In genomic region chr9:131050831-131051230, GRCh38 we compare ENCODE assay signal across 32 cellular contexts. TPM values are rescaled to one million over a fixed set of nuclear protein-coding genes. Genes with fewer than 3 reads are reported as not detected.
"Had no signal": no experiment of that assay in that cellular context is flagged by ENCODE, and none has a peak within 500 bp of the region (broad histone marks: within the 10 kb centered on the region; RNA-seq: fewer than 3 reads in every experiment).

No MANE protein-coding gene starts in this region.

- H3K9me3 ChIP-seq: adrenal gland, body of pancreas, breast epithelium had no signal

- H3K27me3 ChIP-seq: adrenal gland, body of pancreas had no signal

- DNase-seq: activated B cell treated with CpG ODN at 0.5 μM for 24 hours; activated CD4-positive, alpha-beta memory T cell treated with anti-CD3 and anti-CD28 coated beads for 36 hours; activated CD4-positive, alpha-beta T cell treated with anti-CD3 and anti-CD28 coated beads for 4 hours; activated CD4-positive, alpha-beta T cell treated with anti-CD3 and anti-CD28 coated beads, Interleukin-2, amount 10 ng/mL, durations not matched to agents 24 days and 14 days; activated CD4-positive, alpha-beta T cell treated with anti-CD3 and anti-CD28 coated beads, Interleukin-2, amount 50 U/mL, for 1 hour; activated CD4-positive, alpha-beta T cell treated with anti-CD3 and anti-CD28 coated beads, Interleukin-2, amount 50 U/mL, for 4 hours; activated CD4-positive, CD25-positive, alpha-beta regulatory T cell treated with anti-CD3 and anti-CD28 coated beads, Interleukin-2, amount 50 U/mL, for 72 hours; activated CD8-positive, alpha-beta memory T cell treated with anti-CD3 and anti-CD28 coated beads, Interleukin-2, amount 50 U/mL, for 4 hours; activated CD8-positive, alpha-beta T cell treated with anti-CD3 and anti-CD28 coated beads for 36 hours; activated effector memory CD4-positive, alpha-beta T cell treated with anti-CD3 and anti-CD28 coated beads, Interleukin-2, amount 50 U/mL, for 16 hours; activated gamma-delta T cell treated with Interleukin-2 at 50 U/mL for 16 hours; activated naive CD4-positive, alpha-beta T cell; activated naive CD4-positive, alpha-beta T cell treated with anti-CD3 and anti-CD28 coated beads for 36 hours; activated naive CD4-positive, alpha-beta T cell treated with anti-CD3 and anti-CD28 coated beads, Interleukin-2, amount 50 U/mL, for 16 hours; activated naive CD8-positive, alpha-beta T cell treated with anti-CD3 and anti-CD28 coated beads for 36 hours; activated T-cell treated with anti-CD3 and anti-CD28 coated beads for 4 hours; activated T-cell treated with anti-CD3 and anti-CD28 coated beads, Interleukin-2, amount 50 U/mL, for 1 hour; activated T-cell treated with anti-CD3 and anti-CD28 coated beads, Interleukin-2, amount 50 U/mL, for 4 hours; activated T-cell treated with anti-CD3 and anti-CD28 coated beads, Interleukin-2, amount 50 U/mL, for 72 hours; adrenal gland; amniotic stem cell; aorta; body of pancreas; brain microvascular endothelial cell; central memory CD4-positive, alpha-beta T cell; T-helper 1 cell; T-helper 2 cell; T-helper 9 cell had no signal

- H3K36me3 ChIP-seq: adrenal gland, brain microvascular endothelial cell, breast epithelium had no signal

- H3K27ac ChIP-seq: adrenal gland, body of pancreas, brain microvascular endothelial cell, breast epithelium, VCaP had no signal

- H3K4me1 ChIP-seq: adrenal gland, breast epithelium had no signal

- ATAC-seq: activated CD8-positive, alpha-beta T cell treated with anti-CD3 and anti-CD28 coated beads for 36 hours; activated naive CD4-positive, alpha-beta T cell treated with anti-CD3 and anti-CD28 coated beads, Interleukin-2, amount 50 U/mL, for 72 hours; activated T-cell treated with anti-CD3 and anti-CD28 coated beads, Interleukin-2, amount 50 U/mL, for 4 hours; activated T-cell treated with anti-CD3 and anti-CD28 coated beads, Interleukin-2, amount 50 U/mL, for 72 hours; activated T-helper 17 cell treated with anti-CD3 and anti-CD28 coated beads, Interleukin-2, amount 50 U/mL, for 72 hours; body of pancreas had no signal

- H3K4me3 ChIP-seq: adrenal gland, body of pancreas, breast epithelium had no signal

RNA-seq across cellular contexts. Expression of gene LAMC3, which starts 41.9 kb away (rescaled TPM):
- total RNA-seq: activated B cell treated with CpG ODN at 0.5 μM for 24 hours had no signal

RNA-seq across cellular contexts. Expression of gene AIF1L, which starts 45.5 kb away (rescaled TPM):
- total RNA-seq: activated B cell treated with CpG ODN at 0.5 μM for 24 hours had no signal
